ENCODE assay signal across 10 cellular contexts in the genomic region with DNA sequence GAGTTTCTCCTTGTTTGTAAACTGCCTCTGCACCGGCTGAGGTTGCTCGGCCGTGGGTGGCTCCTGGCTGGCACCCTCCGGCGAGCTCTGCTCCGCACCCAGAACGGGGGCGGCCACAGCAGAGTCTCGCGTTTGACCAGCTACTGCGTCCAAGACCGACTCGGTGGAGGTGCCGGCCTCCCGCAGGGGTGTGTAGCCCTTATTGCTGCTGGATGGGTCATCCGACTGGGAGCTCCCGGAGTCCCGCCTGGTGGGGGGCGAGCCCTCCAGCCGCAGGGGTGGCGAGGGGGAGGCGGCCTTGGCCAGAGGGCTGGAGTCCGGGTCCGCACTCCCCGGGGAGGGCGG. TPM values are rescaled to one million over a fixed set of nuclear protein-coding genes. Genes with fewer than 3 reads are reported as not detected.
DNase-seq lines count a peak whose midpoint lies in the region; ATAC-seq and TF ChIP-seq lines count a peak whose summit lies in the region.
"Had no signal": no experiment of that assay in that cellular context is flagged by ENCODE, and none has a peak within 500 bp of the region (broad histone marks: within the 10 kb centered on the region; RNA-seq: fewer than 3 reads in every experiment).

No MANE protein-coding gene starts in this region.

- H3K27ac Mint-ChIP-seq in endodermal cell (no peak overlapping the region), progenitor cell of endocrine pancreas (peak overlapping the region; percentile 84), Calu3 (ENCODE audit: unreplicated experiment) (no peak overlapping the region)
- H3K27ac Mint-ChIP-seq: stimulated activated naive CD8-positive, alpha-beta T cell treated with anti-CD3 and anti-CD28 coated beads, Interleukin-15, Interleukin-2, amounts not matched to agents 100 ng/mL and 50 ng/mL, for 24 hours had no signal

- H3K27me3 Mint-ChIP-seq in endodermal cell (ENCODE audit: insufficient read depth) (peaks cover 48% of the 10 kb centered on the region), progenitor cell of endocrine pancreas (peaks cover 32% of the 10 kb centered on the region), Calu3 (ENCODE audit: unreplicated experiment) (no peaks in the 10 kb centered on the region)

- 28 to 55% methylated on average over 2 to 26 of the region's 26 CpGs for WGBS in endodermal cell (ENCODE audit: insufficient coverage in 1 of 2, insufficient read length in 1 of 2), 2 experiments

- peak; percentile 82 for DNase-seq in endodermal cell
- no peak for DNase-seq in progenitor cell of endocrine pancreas (ENCODE audit: low spot score, unreplicated experiment)
- no peak for DNase-seq in GM20000 (ENCODE audit: low spot score)
- DNase-seq in NK-92 treated with Interleukin-12 subunit alpha and Interleukin-12 subunit beta, amount 100 ng/mL, for 24 hours (lab: John Stamatoyannopoulos, UW), result no peak
- no peak for DNase-seq in stimulated activated CD4-positive, alpha-beta T cell treated with anti-CD3 and anti-CD28 coated beads, Interleukin-4, amount 100 ng/mL, for 4 hours
- no peak for DNase-seq in Calu3
- DNase-seq: mesenchymal stem cell had no signal

- H3K4me1 ChIP-seq in endodermal cell (ENCODE audit: control insufficient read depth, insufficient read depth, low read length), result no peaks in the 10 kb centered on the region

- H3K9ac ChIP-seq in endodermal cell (ENCODE audit: extremely low read depth, low read length, poor library complexity, severe bottlenecking), result no peak overlapping the region

- TF ChIP-seq CTCF in endodermal cell (conservative IDR thresholded peaks at IDR 0.05) (no peak), progenitor cell of endocrine pancreas (IDR thresholded peaks at IDR 0.05; ENCODE audit: unreplicated experiment) (no peak), GM20000 (IDR thresholded peaks at IDR 0.05; ENCODE audit: extremely low read depth, missing control alignments) (no peak), Calu3 (IDR thresholded peaks at IDR 0.05; ENCODE audit: unreplicated experiment) (no peak)

- H3K36me3 ChIP-seq in endodermal cell (ENCODE audit: control insufficient read depth, insufficient read depth, low read length), result no peaks in the 10 kb centered on the region

- intact Hi-C loops in Calu3 (cut with micrococcal nuclease; ENCODE audit: unreplicated experiment), result no loop called here

- H3K4me3 ChIP-seq in endodermal cell (ENCODE audit: low read length), result no peak overlapping the region

- no TSS peak for BruUV-seq in Calu3 (replicated peaks; lab: Mats Ljungman, UMichigan)

- H3K36me3 Mint-ChIP-seq in endodermal cell (ENCODE audit: low read depth), result no peaks in the 10 kb centered on the region
- H3K36me3 Mint-ChIP-seq in progenitor cell of endocrine pancreas (ENCODE audit: insufficient read depth), result peaks cover 3% of the 10 kb centered on the region
- no peaks in the 10 kb centered on the region for H3K36me3 Mint-ChIP-seq in Calu3 (ENCODE audit: insufficient read depth, unreplicated experiment)

- peak overlapping the region; percentile 47 for H3K4me3 Mint-ChIP-seq in endodermal cell
- peak overlapping the region; percentile 68 for H3K4me3 Mint-ChIP-seq in progenitor cell of endocrine pancreas (ENCODE audit: low read depth)
- no peak overlapping the region for H3K4me3 Mint-ChIP-seq in Calu3 (ENCODE audit: low read depth, unreplicated experiment)
- H3K4me3 Mint-ChIP-seq: stimulated activated naive CD8-positive, alpha-beta T cell treated with anti-CD3 and anti-CD28 coated beads, Interleukin-15, Interleukin-2, amounts not matched to agents 100 ng/mL and 50 ng/mL, for 24 hours had no signal

- H3K9me3 Mint-ChIP-seq in endodermal cell (no peaks in the 10 kb centered on the region), progenitor cell of endocrine pancreas (ENCODE audit: low read depth) (no peaks in the 10 kb centered on the region), Calu3 (ENCODE audit: low read depth, unreplicated experiment) (no peaks in the 10 kb centered on the region)
- H3K9me3 Mint-ChIP-seq: stimulated activated naive CD8-positive, alpha-beta T cell treated with anti-CD3 and anti-CD28 coated beads, Interleukin-15, Interleukin-2, amounts not matched to agents 100 ng/mL and 50 ng/mL, for 24 hours had no signal

- CTCF ChIA-PET in Calu3 (lab: Charles Lee), result no interaction called here

- no peaks in the 10 kb centered on the region for H3K9me3 ChIP-seq in endodermal cell (ENCODE audit: control insufficient read depth, low read length)

- H3K27ac ChIP-seq in endodermal cell (ENCODE audit: low read depth, low read length), result no peak overlapping the region

- ATAC-seq in GM18909 (IDR thresholded peaks at IDR 0.05; ENCODE audit: poor library complexity, unreplicated experiment) (peak; percentile 33), HG02938 (IDR thresholded peaks at IDR 0.05; ENCODE audit: unreplicated experiment) (peak; percentile 13)

- H3K4me1 Mint-ChIP-seq in endodermal cell, result peaks cover 6% of the 10 kb centered on the region
- peaks cover 13% of the 10 kb centered on the region for H3K4me1 Mint-ChIP-seq in progenitor cell of endocrine pancreas (ENCODE audit: low read depth)
- H3K4me1 Mint-ChIP-seq in Calu3 (ENCODE audit: low read depth, unreplicated experiment), result no peaks in the 10 kb centered on the region

- peaks cover 46% of the 10 kb centered on the region for H3K27me3 ChIP-seq in endodermal cell (ENCODE audit: control insufficient read depth, insufficient read depth, low read length, poor library complexity, severe bottlenecking)

RNA-seq across cellular contexts. Expression of gene TMEM200C, which starts 5.1 kb away (rescaled TPM):
- total RNA-seq in endodermal cell (1 to 10 TPM; 4.7 to 7.3 TPM), progenitor cell of endocrine pancreas (8.6 and 9.3 TPM in 2 replicates), Calu3 (2022) (not detected in 2 replicates)
- 8.8 TPM for polyA plus RNA-seq in endodermal cell (2013, experiment 1 of 2)
- 9.9 TPM for polyA plus RNA-seq in endodermal cell (2013, experiment 2 of 2)
